Comparison of ENCODE assay signal across 10 cellular contexts in the genomic region with DNA sequence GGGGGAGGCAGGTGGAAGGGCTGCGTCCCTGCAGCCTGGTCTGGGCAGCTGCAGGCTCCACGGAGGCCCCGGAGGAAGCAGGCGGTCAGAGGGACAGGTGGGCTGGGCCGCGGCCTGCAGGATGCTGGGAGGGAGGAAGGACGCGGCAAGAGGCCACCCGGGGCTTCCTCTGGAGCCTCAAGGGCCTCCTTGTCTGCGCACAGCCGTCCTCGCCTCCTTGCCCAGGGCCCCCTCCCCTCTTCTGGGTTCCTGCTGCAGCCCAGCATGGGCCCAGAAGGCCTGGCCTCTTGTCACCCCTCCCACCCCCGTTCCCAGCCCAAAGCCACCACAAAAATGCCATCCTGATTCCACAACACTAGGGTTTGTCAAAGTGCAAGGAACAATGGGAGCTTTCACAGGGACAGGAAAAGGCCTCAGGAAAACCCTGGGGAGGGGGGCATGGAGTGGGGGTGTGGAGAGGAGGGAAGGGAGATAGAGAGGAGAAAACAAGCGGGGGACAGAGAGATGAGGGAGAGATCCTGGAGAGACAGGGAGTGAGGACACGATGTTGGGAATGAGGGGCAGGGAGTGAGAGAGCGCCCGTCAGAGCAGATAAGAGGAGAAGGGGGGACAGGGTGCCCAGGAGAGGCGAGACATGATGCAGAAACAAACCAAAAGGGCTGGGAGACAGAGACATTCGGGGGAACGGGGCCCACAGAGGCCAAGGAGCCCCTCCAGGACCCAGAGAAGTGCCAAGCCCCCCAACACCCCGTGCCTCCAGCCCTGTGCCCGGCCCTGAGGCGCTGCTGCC. TPM values are rescaled to one million over a fixed set of nuclear protein-coding genes. Genes with fewer than 3 reads are reported as not detected.
DNase-seq lines count a peak whose midpoint lies in the region; ATAC-seq and TF ChIP-seq lines count a peak whose summit lies in the region.
"Had no signal": no experiment of that assay in that cellular context is flagged by ENCODE, and none has a peak within 500 bp of the region (broad histone marks: within the 10 kb centered on the region; RNA-seq: fewer than 3 reads in every experiment).

No MANE protein-coding gene starts in this region.

- TF ChIP-seq CTCF in nephron (IDR thresholded peaks at IDR 0.05; ENCODE audit: unreplicated experiment in 3 of 3) (no peak), natural killer cell (IDR thresholded peaks at IDR 0.05) (no peak)

- no peak overlapping the region for H3K27ac Mint-ChIP-seq in T-helper 17 cell
- peak overlapping the region in 2 of 3 experiments; percentile 98 to 99 for H3K27ac Mint-ChIP-seq in nephron
- H3K27ac Mint-ChIP-seq in natural killer cell, result no peak overlapping the region

- peaks cover 13% of the 10 kb centered on the region for H3K4me1 Mint-ChIP-seq in T-helper 17 cell
- peaks cover 88% of the 10 kb centered on the region for H3K4me1 Mint-ChIP-seq in nephron
- H3K4me1 Mint-ChIP-seq in natural killer cell, result peaks cover 0 to 19% of the 10 kb centered on the region in 2 donors

- peaks cover 4% of the 10 kb centered on the region for H3K27me3 Mint-ChIP-seq in T-helper 17 cell
- H3K27me3 Mint-ChIP-seq in nephron (ENCODE audit: low read depth), result no peaks in the 10 kb centered on the region
- no peaks in the 10 kb centered on the region for H3K27me3 Mint-ChIP-seq in natural killer cell (ENCODE audit: low read depth in 2 of 2)

- DNase-seq in A172 (ENCODE audit: low spot score) (peak; percentile 79), T-helper 17 cell (no peak), Right ventricle myocardium inferior (ENCODE audit: missing footprints) (peak; percentile 82), natural killer cell (no peak), NCI-H1436 treated with DMSO at 0.1 percent for 48 hours (lab: John Stamatoyannopoulos, UW) (no peak)
- DNase-seq in stimulated activated CD4-positive, alpha-beta T cell treated with anti-CD3 and anti-CD28 coated beads, Interleukin-12 subunit alpha, Interleukin-12 subunit beta, amount 100 ng/mL, for 4 hours, result no peak
- DNase-seq: central memory CD4-positive, alpha-beta T cell had no signal

- H3K9me3 ChIP-seq in T-helper 17 cell (ENCODE audit: control insufficient read depth, low read length, poor library complexity, severe bottlenecking), result no peaks in the 10 kb centered on the region
- H3K9me3 ChIP-seq: A549 had no signal

- ATAC-seq in T-helper 17 cell, result no peak
- ATAC-seq in Right ventricle myocardium inferior, result no peak
- ATAC-seq in HG03521 (IDR thresholded peaks at IDR 0.05; ENCODE audit: unreplicated experiment), result no peak
- no peak for ATAC-seq in natural killer cell
- ATAC-seq: A549 had no signal

- H3K9me3 Mint-ChIP-seq in nephron (no peaks in the 10 kb centered on the region), natural killer cell (no peaks in the 10 kb centered on the region)

- no peaks in the 10 kb centered on the region for H3K36me3 Mint-ChIP-seq in T-helper 17 cell (ENCODE audit: low read depth)
- H3K36me3 Mint-ChIP-seq in nephron (ENCODE audit: low read depth), result peaks cover 5% of the 10 kb centered on the region
- H3K36me3 Mint-ChIP-seq in natural killer cell, result no peaks in the 10 kb centered on the region

- H3K4me3 Mint-ChIP-seq in T-helper 17 cell, result peak overlapping the region; percentile 12
- peak overlapping the region; percentile 49 to 78 (median 75) for H3K4me3 Mint-ChIP-seq in nephron
- no peak overlapping the region for H3K4me3 Mint-ChIP-seq in natural killer cell

- intact Hi-C loops in Right ventricle myocardium inferior (cut with DNase I), result no loop called here
- intact Hi-C loops in natural killer cell (cut with micrococcal nuclease), result no loop called here

RNA-seq across cellular contexts. Expression of a gene that starts 41.8 kb away (rescaled TPM):
- 10.7 and 12.2 TPM in 2 replicates for total RNA-seq in A172 (2014; rRNA removed; shearing (Covaris generic))
- 1 to 10 TPM; 1.1 to 1.3 TPM for total RNA-seq in T-helper 17 cell
- total RNA-seq in Right ventricle myocardium inferior, result 60.1 TPM
- total RNA-seq in natural killer cell, result 1 to 10 TPM; 2.8 to 4.0 (median 3.6) TPM

RNA-seq across cellular contexts. Expression of a gene that starts 56.4 kb away (rescaled TPM):
- total RNA-seq in A172 (2014; rRNA removed; shearing (Covaris generic)), result 38.2 and 47.2 TPM in 2 replicates
- total RNA-seq in T-helper 17 cell (10 to 100 TPM; 59.4 to 82.3 TPM), Right ventricle myocardium inferior (151 TPM), natural killer cell (10 to 100 TPM; 59.5 to 99.1 (median 66.3) TPM)

Comparison
In these comparisons a context has a peak if more than half of its experiments do, and no peak if none do; other contexts are left out.
1. DNase-seq: peak in A172 (single experiment) and Right ventricle myocardium inferior (single experiment); none in T-helper 17 cell (0 of 3), natural killer cell (single experiment), NCI-H1436 treated with DMSO at 0.1 percent for 48 hours (single experiment) and stimulated activated CD4-positive, alpha-beta T cell treated with anti-CD3 and anti-CD28 coated beads, Interleukin-12 subunit alpha, Interleukin-12 subunit beta, amount 100 ng/mL, for 4 hours (single experiment).
2. H3K27ac Mint-ChIP-seq: peak in nephron (2 of 3); none in T-helper 17 cell (single experiment) and natural killer cell (0 of 2).